In the genomic region with DNA sequence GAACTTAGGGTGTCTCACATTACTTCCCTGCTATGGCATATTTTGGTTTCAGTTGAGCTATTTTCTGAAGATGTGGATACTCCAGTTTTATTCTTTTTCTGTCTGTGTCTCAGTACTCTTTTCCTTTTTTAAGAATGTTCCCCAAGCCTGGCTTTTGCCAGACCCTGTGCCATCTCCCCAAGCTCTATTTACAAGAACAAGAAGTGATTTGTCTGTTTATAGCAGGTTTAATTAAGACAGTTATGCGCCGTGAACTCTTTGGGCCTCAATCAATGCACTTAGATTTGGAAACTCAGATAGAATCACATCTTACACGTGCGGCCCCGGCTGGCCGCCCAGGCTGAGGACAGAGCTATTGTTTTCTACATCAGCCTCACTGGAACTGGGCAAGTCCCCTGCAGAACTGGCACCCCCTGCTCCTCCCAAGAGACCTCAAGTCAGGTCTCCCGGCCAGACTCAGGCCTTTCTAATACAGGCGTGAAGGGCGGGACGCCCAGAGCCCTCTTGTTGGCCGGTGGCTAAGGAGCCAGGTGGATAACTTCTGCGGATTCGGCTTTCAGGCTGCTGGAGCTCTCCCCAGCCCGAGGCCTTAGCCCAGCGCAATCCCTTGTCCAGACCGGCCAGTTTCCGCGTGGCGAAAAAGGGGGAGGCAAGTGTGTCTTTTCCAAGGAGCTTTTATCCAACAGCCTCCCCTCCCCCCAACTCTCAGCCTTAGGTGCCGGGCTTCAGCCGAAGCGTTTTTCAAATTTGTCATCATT, we compare ENCODE assay signal across 28 cellular contexts. TPM values are rescaled to one million over a fixed set of nuclear protein-coding genes. Genes with fewer than 3 reads are reported as not detected.
DNase-seq lines count a peak whose midpoint lies in the region; ATAC-seq, FAIRE-seq and TF ChIP-seq lines count a peak whose summit lies in the region.
"Had no signal": no experiment of that assay in that cellular context is flagged by ENCODE, and none has a peak within 500 bp of the region (broad histone marks: within the 10 kb centered on the region; RNA-seq: fewer than 3 reads in every experiment).

No MANE protein-coding gene starts in this region.

- H3K23me2 ChIP-seq in H1 (ENCODE audit: low read depth, low read length), result peaks cover 35% of the 10 kb centered on the region; the same call in 1 of the 2 replicates

- FAIRE-seq in H1 (lab: Jason Lieb, UNC), result no peak
- FAIRE-seq: GM12891, islet of Langerhans had no signal

- H3K27ac Mint-ChIP-seq in activated naive CD4-positive, alpha-beta T cell treated with anti-CD3 and anti-CD28 coated beads, Interleukin-2, amount 50 U/mL, for 24 hours, result peak overlapping the region; percentile 1
- H3K27ac Mint-ChIP-seq: activated CD4-positive, alpha-beta memory T cell treated with anti-CD3 and anti-CD28 coated beads for 36 hours; B cell; stimulated activated naive CD8-positive, alpha-beta T cell treated with anti-CD3 and anti-CD28 coated beads, Interleukin-15, Interleukin-2, amounts not matched to agents 100 ng/mL and 50 ng/mL, for 24 hours; T-helper 2 cell treated with Interferon-gamma antibody and Interleukin-4, amounts not matched to agents 5 μg/mL and 100 μg/mL, for 36 hours had no signal

- H3K27ac ChIP-seq in H1 (ENCODE audit: low read depth, low read length), result no peak overlapping the region
- no peak overlapping the region for H3K27ac ChIP-seq in right atrium auricular region
- H3K27ac ChIP-seq: heart left ventricle, lower lobe of right lung, right lobe of liver, RWPE1, tibial nerve, WERI-Rb-1 had no signal

- H3K36me3 Mint-ChIP-seq in activated naive CD4-positive, alpha-beta T cell treated with anti-CD3 and anti-CD28 coated beads, Interleukin-2, amount 50 U/mL, for 24 hours, result peaks cover 1% of the 10 kb centered on the region
- H3K36me3 Mint-ChIP-seq: activated CD4-positive, alpha-beta memory T cell treated with anti-CD3 and anti-CD28 coated beads for 36 hours had no signal

- no peak overlapping the region for H2BK5ac ChIP-seq in H1 (ENCODE audit: low read depth, low read length)

- H2AK5ac ChIP-seq in H1 (ENCODE audit: low read depth, low read length), result peak overlapping the region; percentile 43; the same call in 1 of the 2 replicates

- H2BK15ac ChIP-seq in H1 (ENCODE audit: low read length), result no peak overlapping the region

- peaks cover 4 to 5% of the 10 kb centered on the region in 2 experiments for H4K20me1 ChIP-seq in H1 (replicated peaks in 1 of 2; ENCODE audit: control insufficient read depth in 1 of 2, insufficient read depth in 2 of 2, low read length in 2 of 2)

- ATAC-seq in GM18907 (IDR thresholded peaks at IDR 0.05; ENCODE audit: unreplicated experiment), result no peak
- ATAC-seq: heart left ventricle, lower lobe of right lung, right lobe of liver, SK-N-SH treated with all-trans-retinoic acid at 6 μM for 48 hours had no signal

- H3K9me3 Mint-ChIP-seq in activated naive CD4-positive, alpha-beta T cell treated with anti-CD3 and anti-CD28 coated beads, Interleukin-2, amount 50 U/mL, for 24 hours, result peaks cover 5% of the 10 kb centered on the region
- H3K9me3 Mint-ChIP-seq: activated CD4-positive, alpha-beta memory T cell treated with anti-CD3 and anti-CD28 coated beads for 36 hours; stimulated activated naive CD8-positive, alpha-beta T cell treated with anti-CD3 and anti-CD28 coated beads, Interleukin-15, Interleukin-2, amounts not matched to agents 100 ng/mL and 50 ng/mL, for 24 hours; T-helper 2 cell treated with Interferon-gamma antibody and Interleukin-4, amounts not matched to agents 5 μg/mL and 100 μg/mL, for 36 hours had no signal

- no peak for DNase-seq in activated naive CD4-positive, alpha-beta T cell (lab: John Stamatoyannopoulos, UW)
- DNase-seq in H1 (ENCODE audit: low read depth in 1 of 2, low spot score in 2 of 2) (peak in 1 of 2 experiments; percentile 75), left kidney (ENCODE audit: low read depth, low spot score) (peak; percentile 55), right atrium auricular region (ENCODE audit: low spot score) (no peak), HuH-7.5 (ENCODE audit: low spot score) (no peak), GM20000 (ENCODE audit: low spot score) (no peak)
- DNase-seq: activated CD4-positive, alpha-beta memory T cell treated with anti-CD3 and anti-CD28 coated beads for 36 hours; activated gamma-delta T cell; DMS79 treated with DMSO at 0.1 percent for 48 hours; heart left ventricle; KG1; lower lobe of right lung; MV-4-11; NCI-H1694; NCI-H2171 treated with DMSO at 0.1 percent for 48 hours; NCI-H524 treated with DMSO at 0.1 percent for 48 hours; right lobe of liver; WERI-Rb-1 had no signal

- no peaks in the 10 kb centered on the region for H3K79me2 ChIP-seq in H1 (ENCODE audit: control insufficient read depth in 1 of 2, insufficient read depth in 2 of 2, low read length in 2 of 2)

- peaks cover 75 to 98% (median 91%) of the 10 kb centered on the region in 4 experiments for H3K27me3 ChIP-seq in H1 (replicated peaks in 1 of 4; ENCODE audit: control insufficient read depth in 3 of 4, extremely low read depth in 1 of 4, insufficient read depth in 3 of 4, low read length in 3 of 4)
- peaks cover 68 to 97% of the 10 kb centered on the region in 2 donors for H3K27me3 ChIP-seq in right atrium auricular region

- H3K9me3 ChIP-seq in H1 (ENCODE audit: insufficient read depth in 2 of 2, low read depth in 1 of 2, low read length in 1 of 2) (no peaks in the 10 kb centered on the region), right atrium auricular region (no peaks in the 10 kb centered on the region)
- H3K9me3 ChIP-seq: heart left ventricle, lower lobe of right lung, right lobe of liver, tibial nerve had no signal

- TF ChIP-seq RAD21 in H1 (IDR thresholded peaks at IDR 0.05 in 1 of 2, conservative IDR thresholded peaks at IDR 0.05 in 1 of 2; ENCODE audit: low read depth in 2 of 2, low read length in 2 of 2), result no peak

- no peak overlapping the region for H2AFZ ChIP-seq in H1 (ENCODE audit: low read length)

- H3K4me1 ChIP-seq in H1 (replicated peaks in 1 of 4; ENCODE audit: control insufficient read depth in 3 of 4, insufficient read depth in 4 of 4, low read length in 3 of 4) (peaks cover 8 to 47% (median 23%) of the 10 kb centered on the region in 4 experiments), right atrium auricular region (peaks cover 0 to 59% of the 10 kb centered on the region in 2 donors)

- H2BK20ac ChIP-seq in H1 (ENCODE audit: low read length), result no peak overlapping the region

- H4K91ac ChIP-seq in H1 (replicated peaks; ENCODE audit: insufficient read length, low read length), result no peak overlapping the region

- H3K4ac ChIP-seq in H1 (replicated peaks; ENCODE audit: insufficient read length, low read depth, low read length), result no peak overlapping the region

- peaks cover 48% of the 10 kb centered on the region for H3K27me3 Mint-ChIP-seq in activated naive CD4-positive, alpha-beta T cell treated with anti-CD3 and anti-CD28 coated beads, Interleukin-2, amount 50 U/mL, for 24 hours

- peaks cover 0 to 5% (median 0%) of the 10 kb centered on the region in 4 experiments; a peak in 1 of 8 replicates for H3K36me3 ChIP-seq in H1 (ENCODE audit: control insufficient read depth in 2 of 4, insufficient read depth in 4 of 4, low read length in 3 of 4)
- H3K36me3 ChIP-seq in right atrium auricular region, result no peaks in the 10 kb centered on the region
- H3K36me3 ChIP-seq: heart left ventricle, lower lobe of right lung, right lobe of liver, tibial nerve, WERI-Rb-1 had no signal

- no peak for TF ChIP-seq CTCF in H1 (IDR thresholded peaks at IDR 0.05; ENCODE audit: control extremely low read depth in 1 of 3, insufficient read depth in 1 of 3, low read depth in 1 of 3, low read length in 3 of 3)
- no peak for TF ChIP-seq CTCF in right atrium auricular region (IDR thresholded peaks at IDR 0.05)
- no peak for TF ChIP-seq CTCF in GM20000 (IDR thresholded peaks at IDR 0.05; ENCODE audit: extremely low read depth, missing control alignments)

- no peak overlapping the region for H3K56ac ChIP-seq in H1 (replicated peaks; ENCODE audit: insufficient read length, low read depth, low read length)

- peak overlapping the region; percentile 78 to 87 for H3K4me2 ChIP-seq in H1 (ENCODE audit: insufficient read depth in 1 of 2, low read depth in 2 of 2, low read length in 2 of 2)

- no peak for TF ChIP-seq POLR2A in H1 (IDR thresholded peaks at IDR 0.05; ENCODE audit: control extremely low read depth in 1 of 2, low read depth in 2 of 2, low read length in 2 of 2)

- no peak overlapping the region for H4K8ac ChIP-seq in H1 (ENCODE audit: extremely low read depth, insufficient read depth, low read length)

- H3K18ac ChIP-seq in H1 (ENCODE audit: extremely low read depth, low read length), result no peak overlapping the region

- H2BK12ac ChIP-seq in H1 (ENCODE audit: low read depth, low read length), result peak overlapping the region; percentile 69; the same call in 1 of the 2 replicates

- TF ChIP-seq EP300 in H1 (IDR thresholded peaks at IDR 0.05; ENCODE audit: borderline replicate concordance in 1 of 2, low read depth in 2 of 2, low read length in 2 of 2), result no peak

- POLR2A ChIA-PET in H1 (lab: Charles Lee; ENCODE audit: partially characterized antibody), result interaction anchor here (0.8 to 5.9 kb wide), 4 partner anchors 8 to 37 kb away, joined by 3 to 32 read pairs (median 4); partner anchors contain the start of gene SATB2

- no peak overlapping the region for H2BK120ac ChIP-seq in H1 (replicated peaks; ENCODE audit: low read depth, low read length)

- H4K5ac ChIP-seq in H1 (ENCODE audit: insufficient read length, low read depth, low read length), result no peak overlapping the region

- CTCF ChIA-PET in H1 (lab: Charles Lee; ENCODE audit: partially characterized antibody), result interaction anchor here (0.9 to 12.1 kb wide), 11 partner anchors 10 to 1152 kb away, joined by 3 to 298 read pairs (median 3); no protein-coding TSS in a partner anchor

- H3K9ac ChIP-seq in H1 (replicated peaks in 1 of 4; ENCODE audit: extremely low read depth in 1 of 4, low read depth in 3 of 4, low read length in 3 of 4), result no peak overlapping the region

- H3K14ac ChIP-seq in H1 (ENCODE audit: insufficient read length), result no peak overlapping the region

- peaks cover 21% of the 10 kb centered on the region for H3K4me1 Mint-ChIP-seq in activated naive CD4-positive, alpha-beta T cell treated with anti-CD3 and anti-CD28 coated beads, Interleukin-2, amount 50 U/mL, for 24 hours

- H3K79me1 ChIP-seq in H1 (ENCODE audit: low read depth, low read length), result no peaks in the 10 kb centered on the region

- H3K23ac ChIP-seq in H1 (ENCODE audit: insufficient read length), result no peak overlapping the region

- peak overlapping the region; percentile 16 to 57 (median 25); a peak in 5 of 8 replicates for H3K4me3 ChIP-seq in H1 (ENCODE audit: extremely low read depth in 1 of 4, insufficient read depth in 2 of 4, low read depth in 3 of 4, low read length in 4 of 4)
- H3K4me3 ChIP-seq in right atrium auricular region, result no peak overlapping the region
- H3K4me3 ChIP-seq: heart left ventricle, lower lobe of right lung, right lobe of liver, tibial nerve had no signal

- no peak overlapping the region for H3K4me3 Mint-ChIP-seq in activated naive CD4-positive, alpha-beta T cell treated with anti-CD3 and anti-CD28 coated beads, Interleukin-2, amount 50 U/mL, for 24 hours
- H3K4me3 Mint-ChIP-seq: activated CD4-positive, alpha-beta memory T cell treated with anti-CD3 and anti-CD28 coated beads for 36 hours; B cell; stimulated activated naive CD8-positive, alpha-beta T cell treated with anti-CD3 and anti-CD28 coated beads, Interleukin-15, Interleukin-2, amounts not matched to agents 100 ng/mL and 50 ng/mL, for 24 hours; T-helper 2 cell treated with Interferon-gamma antibody and Interleukin-4, amounts not matched to agents 5 μg/mL and 100 μg/mL, for 36 hours had no signal

- WGBS in H1 (ENCODE audit: extremely low coverage in 1 of 2, insufficient coverage in 1 of 2, insufficient read length in 1 of 2, insufficient replicate concordance in 2 of 2, low coverage in 1 of 2, low lambda C conversion rate in 2 of 2, missing lambda C conversion rate in 1 of 2), 2 experiments, result 7% methylated on average over 22 of the region's 22 CpGs; no CpG with 5 or more reads in 1 of the 2 experiments

RNA-seq across cellular contexts. Expression of gene SATB2, which starts 9.1 kb away (rescaled TPM):
- total RNA-seq in H1 (2021; fragmentation: NEBNext Ultra II Directional; extraction: Animal tissue kit (Norgen Biotek cat#: 25700)), result 5.1 and 5.7 TPM in 2 replicates
- 1.3 and 1.4 TPM in 2 replicates for polyA plus RNA-seq in H1 (2011; rRNA removed)
- polyA plus RNA-seq in H1 (2011; cell fraction: cytosol; rRNA removed), result 1.6 TPM
- polyA plus RNA-seq in H1 (2011; cell fraction: nucleus; rRNA removed), result 4.4 TPM
- 1.4 to 3.3 TPM (median 2.1 TPM) in 4 replicates for polyA plus RNA-seq in H1 (2012, experiment 1 of 2)
- polyA plus RNA-seq in H1 (2012, experiment 2 of 2), result 0.41 TPM
- polyA plus RNA-seq in H1 (2013, experiment 1 of 2), result 2.7 TPM
- polyA plus RNA-seq in H1 (2013, experiment 2 of 2), result 2.7 TPM
- 4.3 and 6.1 TPM in 2 replicates for polyA minus RNA-seq in H1 (2011; rRNA and poly(A)+ RNA removed)
- 2.6 TPM for polyA minus RNA-seq in H1 (2011; cell fraction: cytosol; rRNA and poly(A)+ RNA removed)
- polyA minus RNA-seq in H1 (2011; cell fraction: nucleus; rRNA and poly(A)+ RNA removed), result 12.3 TPM
- total RNA-seq in right atrium auricular region, result 1 to 10 TPM; 1.0 to 1.2 TPM

Comparison
In these comparisons a context has a peak if more than half of its experiments do, and no peak if none do; other contexts are left out.
1. H3K4me3 ChIP-seq: peak in H1 (4 of 4); none in right atrium auricular region (0 of 2).